Comparison of ENCODE assay signal across 8 cellular contexts in the genomic region with DNA sequence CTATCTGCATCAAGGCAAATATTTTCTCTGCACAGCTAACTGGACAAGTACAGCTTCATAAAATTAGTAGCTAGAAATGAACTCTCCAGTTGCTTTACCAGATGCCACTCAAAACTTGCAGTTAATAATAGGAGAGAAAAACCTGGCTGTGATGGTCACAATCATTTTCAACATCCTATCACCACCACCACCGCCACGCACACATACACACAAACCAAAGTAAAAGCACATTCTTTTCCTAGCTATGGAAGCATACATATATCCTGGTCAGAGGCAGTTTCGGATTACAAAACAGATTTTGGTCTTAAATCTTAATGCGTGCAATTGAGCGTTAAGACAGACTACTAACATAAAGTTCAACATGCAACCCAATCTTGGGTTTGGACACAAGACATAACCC. TPM values are rescaled to one million over a fixed set of nuclear protein-coding genes. Genes with fewer than 3 reads are reported as not detected.
DNase-seq lines count a peak whose midpoint lies in the region; ATAC-seq and TF ChIP-seq lines count a peak whose summit lies in the region.

No MANE protein-coding gene starts in this region.

- H3K9me3 ChIP-seq in Peyer's patch (no peaks in the 10 kb centered on the region), fibroblast of lung (ENCODE audit: control insufficient read depth, insufficient read depth, low read depth, low read length) (no peaks in the 10 kb centered on the region), trophoblast cell (ENCODE audit: insufficient read depth, low read depth, low read length) (no peaks in the 10 kb centered on the region)

- H3K4me2 ChIP-seq in fibroblast of lung (ENCODE audit: extremely low read depth, insufficient read depth, low read length), result peak overlapping the region; percentile 99
- peak overlapping the region; percentile 90 for H3K4me2 ChIP-seq in trophoblast cell (ENCODE audit: low read length)

- no peak overlapping the region for H3K18ac ChIP-seq in trophoblast cell (ENCODE audit: low read length)

- TF ChIP-seq CTCF in Peyer's patch (IDR thresholded peaks at IDR 0.05), result no peak
- TF ChIP-seq CTCF in fibroblast of lung (conservative IDR thresholded peaks at IDR 0.05 in 1 of 2, IDR thresholded peaks at IDR 0.05 in 1 of 2; ENCODE audit: low read depth in 1 of 2, low read length in 2 of 2), result no peak

- no peak overlapping the region for H3K14ac ChIP-seq in trophoblast cell (ENCODE audit: low read length)

- H3K79me2 ChIP-seq in fibroblast of lung (ENCODE audit: control insufficient read depth, insufficient read depth, low read length) (peaks cover 60% of the 10 kb centered on the region), trophoblast cell (ENCODE audit: control insufficient read depth, insufficient read depth, low read length, poor library complexity) (peaks cover 9% of the 10 kb centered on the region)

- H2AFZ ChIP-seq in fibroblast of lung (ENCODE audit: low read length) (no peak overlapping the region), trophoblast cell (ENCODE audit: insufficient read depth, low read length, poor library complexity) (no peak overlapping the region)

- peak overlapping the region; percentile 94 for H3K4ac ChIP-seq in trophoblast cell (ENCODE audit: low read depth, low read length)

- TF ChIP-seq POLR2A in Peyer's patch (IDR thresholded peaks at IDR 0.05), result no peak

- H3K4me3 ChIP-seq in GM08714 (ENCODE audit: low read length) (peak overlapping the region; percentile 77), Peyer's patch (peak overlapping the region in 3 of 4 donors; percentile 73 to 99 (median 99)), fibroblast of lung (replicated peaks in 1 of 4; ENCODE audit: control extremely low read depth in 1 of 4, insufficient read depth in 1 of 4, low read depth in 3 of 4, low read length in 4 of 4) (peak overlapping the region; percentile 92 to 99 (median 94)), trophoblast cell (ENCODE audit: low read depth, low read length) (no peak overlapping the region)

- H3K27ac ChIP-seq in Peyer's patch (no peak overlapping the region), fibroblast of lung (ENCODE audit: insufficient read depth, low read length) (peak overlapping the region; percentile 25), trophoblast cell (ENCODE audit: low read depth, low read length) (no peak overlapping the region)

- no peak overlapping the region for H3K23ac ChIP-seq in trophoblast cell (ENCODE audit: low read length)

- no peak for ATAC-seq in HG02571 (IDR thresholded peaks at IDR 0.05; ENCODE audit: unreplicated experiment)

- no peak overlapping the region for H4K12ac ChIP-seq in trophoblast cell (ENCODE audit: low read depth, low read length)

- peaks cover 0 to 27% (median 7%) of the 10 kb centered on the region in 4 donors for H3K4me1 ChIP-seq in Peyer's patch
- H3K4me1 ChIP-seq in fibroblast of lung (ENCODE audit: control insufficient read depth, extremely low read depth, insufficient read depth, low read length), result no peaks in the 10 kb centered on the region
- H3K4me1 ChIP-seq in trophoblast cell (ENCODE audit: control insufficient read depth in 1 of 2, insufficient read depth in 2 of 2, low read length in 2 of 2), result no peaks in the 10 kb centered on the region

- H3K27me3 ChIP-seq in Peyer's patch, result no peaks in the 10 kb centered on the region
- H3K27me3 ChIP-seq in fibroblast of lung (ENCODE audit: control insufficient read depth, insufficient read depth, low read length), result no peaks in the 10 kb centered on the region
- no peaks in the 10 kb centered on the region for H3K27me3 ChIP-seq in trophoblast cell (ENCODE audit: insufficient read depth, low read length)

- no peak overlapping the region for H4K8ac ChIP-seq in trophoblast cell (ENCODE audit: low read depth, low read length)

- no peak overlapping the region for H2AK5ac ChIP-seq in trophoblast cell (ENCODE audit: low read length)

- H3K36me3 ChIP-seq in Peyer's patch (no peaks in the 10 kb centered on the region), fibroblast of lung (ENCODE audit: control insufficient read depth, insufficient read depth, low read length) (no peaks in the 10 kb centered on the region), trophoblast cell (ENCODE audit: control insufficient read depth in 1 of 2, insufficient read depth in 2 of 2, low read length in 2 of 2) (no peaks in the 10 kb centered on the region)

- no peak overlapping the region for H2BK120ac ChIP-seq in trophoblast cell (ENCODE audit: insufficient read depth, low read length, poor library complexity)

- H4K20me1 ChIP-seq in fibroblast of lung (ENCODE audit: control insufficient read depth, extremely low read depth, insufficient read depth, low read length), result peaks cover 5% of the 10 kb centered on the region

- H4K91ac ChIP-seq in trophoblast cell (ENCODE audit: low read depth, low read length), result no peak overlapping the region

- no peak for DNase-seq in Peyer's patch
- peak; percentile 44 to 50 for DNase-seq in fibroblast of lung (ENCODE audit: low read depth in 2 of 2)
- no peak for DNase-seq in trophoblast cell
- no peak for DNase-seq in LoVo (ENCODE audit: low spot score)
- no peak for DNase-seq in anterior cingulate cortex (lab: John Stamatoyannopoulos, UW)
- DNase-seq in stimulated activated CD4-positive, alpha-beta T cell treated with anti-CD3 and anti-CD28 coated beads, Interleukin-4, amount 100 ng/mL, for 24 hours, result no peak

- no peak overlapping the region for H2BK12ac ChIP-seq in trophoblast cell (ENCODE audit: low read length)

- H2BK5ac ChIP-seq in trophoblast cell (ENCODE audit: low read depth, low read length, poor library complexity), result no peak overlapping the region

- H3K9ac ChIP-seq in fibroblast of lung (ENCODE audit: insufficient read depth, low read length) (peak overlapping the region; percentile 10), trophoblast cell (ENCODE audit: low read length) (no peak overlapping the region)

- H3K79me1 ChIP-seq in trophoblast cell (ENCODE audit: low read length), result peaks cover 7% of the 10 kb centered on the region

- no CpG with 5 or more reads among the region's 5 CpGs for WGBS in trophoblast cell (ENCODE audit: extremely low coverage, insufficient coverage, insufficient read length)

RNA-seq across cellular contexts. Expression of a gene that starts 1.4 kb away (rescaled TPM):
- total RNA-seq in Peyer's patch, result 10 to 100 TPM; 20.6 to 42.6 (median 33.1) TPM
- 21.3 and 25.3 TPM in 2 replicates for total RNA-seq in fibroblast of lung
- polyA plus RNA-seq in fibroblast of lung, result 12.0 and 15.7 TPM in 2 replicates
- 12.9 and 15.7 TPM in 2 replicates for polyA plus RNA-seq in fibroblast of lung (2012)
- 4.6 and 11.0 TPM in 2 replicates for polyA minus RNA-seq in fibroblast of lung (ENCODE audit: low replicate concordance)
- polyA plus RNA-seq in trophoblast cell (2013), result 39.5 and 44.1 TPM in 2 replicates

Comparison
In these comparisons a context has a peak if more than half of its experiments do, and no peak if none do; other contexts are left out.
1. DNase-seq: peak in fibroblast of lung (2 of 2); none in Peyer's patch (0 of 3), trophoblast cell (0 of 2), LoVo (single experiment), anterior cingulate cortex (0 of 58) and stimulated activated CD4-positive, alpha-beta T cell treated with anti-CD3 and anti-CD28 coated beads, Interleukin-4, amount 100 ng/mL, for 24 hours (single experiment).